Comparison of ENCODE assay signal across 8 cellular contexts in the genomic region with DNA sequence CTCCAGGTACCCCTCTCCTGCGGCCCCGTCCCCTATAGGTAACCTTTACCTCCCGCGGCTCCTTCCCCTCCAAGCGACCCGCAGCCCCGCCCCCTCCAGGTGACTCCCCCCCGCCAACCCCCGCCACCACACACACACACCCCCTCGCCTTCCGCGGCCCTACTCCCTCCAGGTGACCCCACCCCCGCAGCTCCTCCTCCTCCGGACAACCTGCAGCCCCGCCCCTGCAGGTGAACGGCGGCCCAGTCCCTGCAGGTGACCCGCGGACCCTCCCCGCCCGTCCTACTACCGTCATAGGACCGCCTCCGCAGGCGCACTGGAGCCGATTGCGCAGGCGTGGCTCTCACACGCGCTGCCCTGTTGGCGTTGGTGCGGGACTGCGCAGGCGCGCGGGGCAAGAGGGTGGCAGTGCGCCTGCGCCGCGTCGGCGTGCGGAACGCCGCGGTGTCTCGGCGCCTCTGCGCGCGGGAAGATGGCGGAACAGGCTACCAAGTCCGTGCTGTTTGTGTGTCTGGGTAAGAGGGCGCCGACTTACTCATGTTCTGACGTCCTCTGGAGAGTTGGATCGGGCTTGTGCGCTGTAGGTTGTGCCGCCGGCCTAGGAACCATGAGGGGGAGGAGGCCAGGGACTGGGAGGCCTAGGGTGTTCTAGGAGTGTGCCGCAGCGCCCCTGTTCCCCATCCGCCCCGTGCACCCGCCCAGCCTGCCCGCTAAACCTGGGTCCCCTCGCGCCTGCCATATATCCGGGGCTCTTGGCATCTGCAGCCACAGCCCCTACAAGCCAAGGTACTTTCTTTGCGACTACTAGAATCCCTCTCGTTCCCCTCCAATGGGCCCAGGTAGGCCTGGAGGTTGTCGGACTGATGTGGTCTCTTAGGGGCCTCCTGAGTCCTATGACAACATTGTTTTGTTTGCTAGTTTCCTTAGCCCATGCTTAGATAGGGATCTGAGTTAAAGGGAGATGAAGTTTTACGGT. TPM values are rescaled to one million over a fixed set of nuclear protein-coding genes. Genes with fewer than 3 reads are reported as not detected.
DNase-seq lines count a peak whose midpoint lies in the region; ATAC-seq and TF ChIP-seq lines count a peak whose summit lies in the region.

A gene (plus strand): TSS at position 455 of the 976 bp plus-strand sequence. CDS start 18 bp downstream, at position 473.

- H3K4me3 ChIP-seq in iPS-18c (ENCODE audit: insufficient read depth, low read depth, low read length) (peak within 1 kb of the TSS; percentile 94), skeletal muscle tissue (ENCODE audit: low read length in 3 of 3) (peak within 1 kb of the TSS; percentile 97 to 99 (median 99))

- no peak for TF ChIP-seq CTCF in VCaP (conservative IDR thresholded peaks at IDR 0.05)

- in situ Hi-C loops in T47D (cut with HindIII; ENCODE audit: low pct_unique_long_range_greater_than_20kb, low sequenced_read_pairs) = no loop called here

- H3K4me1 ChIP-seq in skeletal muscle tissue (ENCODE audit: control insufficient read depth in 3 of 3, insufficient read depth in 3 of 3, low read length in 3 of 3) = peaks cover 11 to 27% (median 17%) of the 10 kb centered on the region in 3 donors

- ATAC-seq in GM18907 (IDR thresholded peaks at IDR 0.05; ENCODE audit: unreplicated experiment) (peak; percentile 93), HG03139 (IDR thresholded peaks at IDR 0.05; ENCODE audit: unreplicated experiment) (peak; percentile 95)

- H3K9me3 ChIP-seq in iPS-18c (ENCODE audit: control insufficient read depth, insufficient read depth, low read length) (no peaks in the 10 kb centered on the region), skeletal muscle tissue (ENCODE audit: control insufficient read depth in 3 of 3, low read length in 3 of 3) (no peaks in the 10 kb centered on the region)

- H3K27me3 ChIP-seq in skeletal muscle tissue (ENCODE audit: control insufficient read depth in 3 of 3, insufficient read depth in 3 of 3, low read length in 3 of 3) = no peaks in the 10 kb centered on the region

- DNase-seq in AG08395 (ENCODE audit: low spot score) = peak; percentile 99
- peak; percentile 83 for DNase-seq in NCI-H2196 treated with DMSO at 0.1 percent for 48 hours (lab: John Stamatoyannopoulos, UW; ENCODE audit: unreplicated experiment)
- peak; percentile 95 to 97 for DNase-seq in T47D (ENCODE audit: low read depth in 1 of 2, low spot score in 1 of 2)

- H3K27ac ChIP-seq in VCaP (peak within 1 kb of the TSS; percentile 95), skeletal muscle tissue (ENCODE audit: low read depth, low read length) (peak within 1 kb of the TSS; percentile 42)

- peaks cover 0 to 2% (median 2%) of the 10 kb centered on the region in 3 donors for H3K36me3 ChIP-seq in skeletal muscle tissue (ENCODE audit: control insufficient read depth in 3 of 3, insufficient read depth in 3 of 3, low read length in 3 of 3)

- peak within 1 kb of the TSS; percentile 81 to 94 (median 93) for H3K9ac ChIP-seq in skeletal muscle tissue (ENCODE audit: low read depth in 1 of 3, low read length in 3 of 3)

RNA-seq across cellular contexts. Expression of the gene that starts here (rescaled TPM):
- total RNA-seq in skeletal muscle tissue = 77.8 TPM

Comparison
In these comparisons a context has a peak if more than half of its experiments do, and no peak if none do; other contexts are left out.
1. Peak in every context shown above with its lines: DNase-seq, ATAC-seq, H3K4me3 ChIP-seq and H3K27ac ChIP-seq.